ENCODE assay signal across 10 cellular contexts in genomic region chr17:80781188-80781577, GRCh38.
DNase-seq lines count a peak whose midpoint lies in the region; ATAC-seq and TF ChIP-seq lines count a peak whose summit lies in the region.
"Had no signal": no experiment of that assay in that cellular context is flagged by ENCODE, and none has a peak within 500 bp of the region (broad histone marks: within the 10 kb centered on the region; RNA-seq: fewer than 3 reads in every experiment).

No MANE protein-coding gene starts in this region.

- WGBS in transverse colon (ENCODE audit: low coverage in 1 of 2), 2 donors = 73 to 78% methylated on average over 2 to 10 of the region's 10 CpGs

- TF ChIP-seq EP300 in transverse colon (IDR thresholded peaks at IDR 0.05; ENCODE audit: low read depth) = no peak

- DNase-seq in Right ventricle myocardium inferior (ENCODE audit: missing footprints) (peak; percentile 84), Right ventricle myocardium superior (no peak), SKM-1 (lab: John Stamatoyannopoulos, UW; ENCODE audit: unreplicated experiment) (peak; percentile 15), fibroblast of villous mesenchyme (ENCODE audit: low read depth) (no peak), transverse colon (no peak), D341Med (ENCODE audit: low spot score) (no peak), A172 (ENCODE audit: low spot score) (no peak)
- DNase-seq: NCI-H2171 treated with DMSO at 0.1 percent for 48 hours had no signal

- H3K27me3 ChIP-seq in transverse colon = no peaks in the 10 kb centered on the region
- H3K27me3 ChIP-seq: BE2C had no signal

- no peaks in the 10 kb centered on the region for H3K36me3 ChIP-seq in transverse colon
- H3K36me3 ChIP-seq: BE2C had no signal

- H3K4me1 ChIP-seq in transverse colon = peaks cover 0 to 38% (median 4%) of the 10 kb centered on the region in 4 donors

- TF ChIP-seq POLR2A in transverse colon (IDR thresholded peaks at IDR 0.05) = no peak

- TF ChIP-seq CTCF in fibroblast of villous mesenchyme (IDR thresholded peaks at IDR 0.05; ENCODE audit: insufficient read depth, low read depth, low read length) = no peak
- no peak for TF ChIP-seq CTCF in transverse colon (IDR thresholded peaks at IDR 0.05)

- ATAC-seq in Right ventricle myocardium inferior (no peak), Right ventricle myocardium superior (ENCODE audit: poor library complexity) (no peak), GM18498 (IDR thresholded peaks at IDR 0.05; ENCODE audit: unreplicated experiment) (no peak)

- intact Hi-C loops in Right ventricle myocardium inferior (cut with DNase I) = no loop called here
- intact Hi-C loops in Right ventricle myocardium superior (cut with DNase I) = no loop called here
- intact Hi-C loops in transverse colon (cut with DNase I; ENCODE audit: low total_unique reads) = no loop called here

- in situ Hi-C loops in transverse colon (cut with MboI; ENCODE audit: low pct_ligation_motif_present in 1 of 4, low pct_unique_long_range_greater_than_20kb in 1 of 4, low sequenced_read_pairs in 3 of 4) = no loop called here

- H3K9me3 ChIP-seq in transverse colon = no peaks in the 10 kb centered on the region
- H3K9me3 ChIP-seq: BE2C had no signal

- peak overlapping the region; percentile 49 for H3K4me3 ChIP-seq in fibroblast of villous mesenchyme (ENCODE audit: low read depth, low read length)
- no peak overlapping the region for H3K4me3 ChIP-seq in transverse colon

- peak overlapping the region in 3 of 4 donors; percentile 2 to 46 (median 4) for H3K27ac ChIP-seq in transverse colon

Comparison
In these comparisons a context has a peak if more than half of its experiments do, and no peak if none do; other contexts are left out.
1. DNase-seq: peak in Right ventricle myocardium inferior (single experiment) and SKM-1 (single experiment); none in Right ventricle myocardium superior (single experiment), fibroblast of villous mesenchyme (single experiment), transverse colon (single experiment), D341Med (single experiment) and A172 (single experiment).